12 cellular contexts compared by ENCODE assay signal in the genomic region with DNA sequence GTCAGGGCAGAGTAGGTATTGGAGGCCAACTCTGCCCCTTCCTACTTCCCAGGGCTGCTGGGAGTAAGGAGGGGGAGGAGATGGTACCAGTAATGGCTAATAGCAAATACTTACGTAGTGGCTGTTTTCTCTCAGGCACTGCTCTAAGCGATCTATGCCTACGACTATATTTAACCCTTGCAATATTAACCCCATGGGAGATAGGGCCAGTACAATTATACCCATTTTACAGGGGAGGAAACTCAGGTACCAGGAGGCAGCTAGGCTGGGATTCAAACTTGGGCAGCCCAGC. TPM values are rescaled to one million over a fixed set of nuclear protein-coding genes. Genes with fewer than 3 reads are reported as not detected.
A peak's percentile ranks its signal among the peaks of the same experiment; 100 is the strongest.
DNase-seq lines count a peak whose midpoint lies in the region; ATAC-seq and TF ChIP-seq lines count a peak whose summit lies in the region.
"Had no signal": no experiment of that assay in that cellular context is flagged by ENCODE, and none has a peak within 500 bp of the region (broad histone marks: within the 10 kb centered on the region; RNA-seq: fewer than 3 reads in every experiment).

No MANE protein-coding gene starts in this region.

- no peak for TF ChIP-seq CTCF in GM23338 (conservative IDR thresholded peaks at IDR 0.05; ENCODE audit: low read depth in 2 of 2)
- no peak for TF ChIP-seq CTCF in WTC11 (IDR thresholded peaks at IDR 0.05)
- TF ChIP-seq CTCF in sigmoid colon (IDR thresholded peaks at IDR 0.05): no peak

- no peaks in the 10 kb centered on the region for H3K9me3 Mint-ChIP-seq in activated CD4-positive, alpha-beta T cell treated with anti-CD3 and anti-CD28 coated beads for 36 hours (ENCODE audit: low read depth)
- H3K9me3 Mint-ChIP-seq in activated CD4-positive, alpha-beta T cell treated with anti-CD3 and anti-CD28 coated beads, Interleukin-2, amount 10 ng/mL, durations not matched to agents 24 days and 14 days: no peaks in the 10 kb centered on the region
- H3K9me3 Mint-ChIP-seq in GM23338 (no peaks in the 10 kb centered on the region), WTC11 (no peaks in the 10 kb centered on the region)
- H3K9me3 Mint-ChIP-seq: CD4-positive, CD25-positive, alpha-beta regulatory T cell had no signal

- TF ChIP-seq POLR2A in sigmoid colon (IDR thresholded peaks at IDR 0.05): no peak

- WGBS in sigmoid colon, 2 donors: 17 to 29% methylated on average over 3 of the region's 3 CpGs

- TF ChIP-seq EP300 in sigmoid colon (IDR thresholded peaks at IDR 0.05): no peak

- POLR2A ChIA-PET in activated CD4-positive, alpha-beta T cell treated with anti-CD3 and anti-CD28 coated beads for 36 hours (lab: Charles Lee): no interaction called here
- POLR2A ChIA-PET in WTC11 (lab: Charles Lee): interaction anchor here (0.8 kb wide), 1 partner anchor 157 kb away, joined by 3 read pairs; no protein-coding TSS in a partner anchor

- H3K36me3 ChIP-seq in GM23338 (ENCODE audit: insufficient read depth) (no peaks in the 10 kb centered on the region), sigmoid colon (no peaks in the 10 kb centered on the region)

- H3K27me3 ChIP-seq in GM23338 (ENCODE audit: insufficient read depth): no peaks in the 10 kb centered on the region
- no peaks in the 10 kb centered on the region for H3K27me3 ChIP-seq in sigmoid colon

- no peaks in the 10 kb centered on the region for H4K20me1 ChIP-seq in GM23338 (replicated peaks; ENCODE audit: insufficient read depth)

- H3K4me1 Mint-ChIP-seq in activated CD4-positive, alpha-beta T cell treated with anti-CD3 and anti-CD28 coated beads for 36 hours: no peaks in the 10 kb centered on the region
- H3K4me1 Mint-ChIP-seq in activated CD4-positive, alpha-beta T cell treated with anti-CD3 and anti-CD28 coated beads, Interleukin-2, amount 10 ng/mL, durations not matched to agents 24 days and 14 days: peaks cover 2% of the 10 kb centered on the region
- H3K4me1 Mint-ChIP-seq in GM23338 (peaks cover 14% of the 10 kb centered on the region), WTC11 (peaks cover 14% of the 10 kb centered on the region)

- H2AFZ ChIP-seq in GM23338: peak overlapping the region; percentile 81; the same call in 1 of the 2 replicates

- peaks cover 14% of the 10 kb centered on the region; the same call in 1 of the 2 replicates for H3F3A ChIP-seq in GM23338 (replicated peaks; ENCODE audit: low read depth)

- ATAC-seq in activated CD4-positive, alpha-beta T cell treated with anti-CD3 and anti-CD28 coated beads for 36 hours: peak; percentile 14
- no peak for ATAC-seq in GM23338
- no peak for ATAC-seq in WTC11

- H3K4me3 ChIP-seq in GM23338 (no peak overlapping the region), sigmoid colon (no peak overlapping the region)

- no peaks in the 10 kb centered on the region for H3K27me3 Mint-ChIP-seq in activated CD4-positive, alpha-beta T cell treated with anti-CD3 and anti-CD28 coated beads for 36 hours
- no peaks in the 10 kb centered on the region for H3K27me3 Mint-ChIP-seq in activated CD4-positive, alpha-beta T cell treated with anti-CD3 and anti-CD28 coated beads, Interleukin-2, amount 10 ng/mL, durations not matched to agents 24 days and 14 days
- H3K27me3 Mint-ChIP-seq in GM23338 (ENCODE audit: insufficient read depth, low read depth, poor library complexity): peaks cover 15% of the 10 kb centered on the region
- H3K27me3 Mint-ChIP-seq in WTC11 (ENCODE audit: low read depth): no peaks in the 10 kb centered on the region
- H3K27me3 Mint-ChIP-seq: B cell; CD4-positive, CD25-positive, alpha-beta regulatory T cell had no signal

- H3K4me3 Mint-ChIP-seq in activated CD4-positive, alpha-beta T cell treated with anti-CD3 and anti-CD28 coated beads for 36 hours: no peak overlapping the region
- no peak overlapping the region for H3K4me3 Mint-ChIP-seq in activated CD4-positive, alpha-beta T cell treated with anti-CD3 and anti-CD28 coated beads, Interleukin-2, amount 10 ng/mL, durations not matched to agents 24 days and 14 days
- no peak overlapping the region for H3K4me3 Mint-ChIP-seq in GM23338
- no peak overlapping the region for H3K4me3 Mint-ChIP-seq in WTC11
- H3K4me3 Mint-ChIP-seq: B cell; CD4-positive, CD25-positive, alpha-beta regulatory T cell had no signal

- DNase-seq in activated CD4-positive, alpha-beta T cell treated with anti-CD3 and anti-CD28 coated beads for 36 hours: no peak
- no peak for DNase-seq in activated CD4-positive, alpha-beta T cell treated with anti-CD3 and anti-CD28 coated beads, Interleukin-2, amount 10 ng/mL, durations not matched to agents 24 days and 14 days
- DNase-seq in GM23338 (ENCODE audit: low spot score) (no peak), WTC11 (ENCODE audit: low spot score) (no peak), sigmoid colon (peak; percentile 44), ecto neural progenitor cell (ENCODE audit: low spot score) (no peak), COLO668 (lab: John Stamatoyannopoulos, UW; ENCODE audit: unreplicated experiment) (no peak), H4 (ENCODE audit: low spot score) (no peak)
- DNase-seq: NCI-H2029 treated with DMSO at 0.1 percent for 48 hours, NCI-H748 treated with DMSO at 0.1 percent for 48 hours had no signal

- no peaks in the 10 kb centered on the region for H3K9me3 ChIP-seq in sigmoid colon

- H3K79me2 ChIP-seq in GM23338 (replicated peaks; ENCODE audit: insufficient read depth): no peaks in the 10 kb centered on the region

- no peak overlapping the region for H3K27ac Mint-ChIP-seq in activated CD4-positive, alpha-beta T cell treated with anti-CD3 and anti-CD28 coated beads for 36 hours
- H3K27ac Mint-ChIP-seq in activated CD4-positive, alpha-beta T cell treated with anti-CD3 and anti-CD28 coated beads, Interleukin-2, amount 10 ng/mL, durations not matched to agents 24 days and 14 days: no peak overlapping the region
- no peak overlapping the region for H3K27ac Mint-ChIP-seq in GM23338
- H3K27ac Mint-ChIP-seq in WTC11: peak overlapping the region; percentile 41; the same call in 1 of the 2 replicates
- H3K27ac Mint-ChIP-seq: B cell; CD4-positive, CD25-positive, alpha-beta regulatory T cell had no signal

- no peaks in the 10 kb centered on the region for H3K9me2 ChIP-seq in GM23338 (ENCODE audit: insufficient read depth)

- intact Hi-C loops in activated CD4-positive, alpha-beta T cell treated with anti-CD3 and anti-CD28 coated beads for 36 hours (cut with DNase I, micrococcal nuclease): loop anchor here (2.0 to 5.0 kb wide), 2 partner anchors 319 to 321 kb away; no protein-coding TSS in a partner anchor
- intact Hi-C loops in activated CD4-positive, alpha-beta T cell treated with anti-CD3 and anti-CD28 coated beads, Interleukin-2, amount 10 ng/mL, durations not matched to agents 24 days and 14 days (cut with micrococcal nuclease): loop anchor here (5.0 kb wide), 1 partner anchor 316 kb away; no protein-coding TSS in a partner anchor
- intact Hi-C loops in sigmoid colon (cut with DNase I): loop anchor here (2.0 to 5.0 kb wide), 3 partner anchors 319 to 671 kb away; no protein-coding TSS in a partner anchor

- H3K27ac ChIP-seq in GM23338 (ENCODE audit: low read depth) (peak overlapping the region; percentile 59; the same call in 1 of the 2 replicates), sigmoid colon (no peak overlapping the region)

- peaks cover 5% of the 10 kb centered on the region for H3K4me1 ChIP-seq in GM23338 (ENCODE audit: insufficient read depth)
- peaks cover 0 to 3% (median 0%) of the 10 kb centered on the region in 4 donors for H3K4me1 ChIP-seq in sigmoid colon

- no peak overlapping the region for H3K4me2 ChIP-seq in GM23338

- CTCF ChIA-PET in activated CD4-positive, alpha-beta T cell treated with anti-CD3 and anti-CD28 coated beads for 36 hours (lab: Charles Lee): interaction anchor here (0.5 to 4.3 kb wide), 32 partner anchors 9 to 553 kb away, joined by 3 to 23 read pairs (median 4); no protein-coding TSS in a partner anchor
- CTCF ChIA-PET in WTC11 (lab: Charles Lee): interaction anchor here (0.5 to 14.9 kb wide), 61 partner anchors 10 to 442 kb away, joined by 3 to 234 read pairs (median 5); a partner anchor contains a TSS

- no peaks in the 10 kb centered on the region for H3K36me3 Mint-ChIP-seq in activated CD4-positive, alpha-beta T cell treated with anti-CD3 and anti-CD28 coated beads for 36 hours (ENCODE audit: low read depth)
- H3K36me3 Mint-ChIP-seq in activated CD4-positive, alpha-beta T cell treated with anti-CD3 and anti-CD28 coated beads, Interleukin-2, amount 10 ng/mL, durations not matched to agents 24 days and 14 days (ENCODE audit: low read depth): no peaks in the 10 kb centered on the region
- no peaks in the 10 kb centered on the region for H3K36me3 Mint-ChIP-seq in GM23338 (ENCODE audit: low read depth)
- no peaks in the 10 kb centered on the region for H3K36me3 Mint-ChIP-seq in WTC11
- H3K36me3 Mint-ChIP-seq: CD4-positive, CD25-positive, alpha-beta regulatory T cell had no signal

TF ChIP-seq in GM23338, 12 proteins besides CTCF, POLR2A, EP300 and RAD21 (continues in another document):
- TF ChIP-seq POLR2AphosphoS5 (IDR thresholded peaks at IDR 0.05; ENCODE audit: low read depth): no peak

TF ChIP-seq in WTC11, 78 proteins besides CTCF, POLR2A, EP300 and RAD21:
- TF ChIP-seq, protein P1, sequence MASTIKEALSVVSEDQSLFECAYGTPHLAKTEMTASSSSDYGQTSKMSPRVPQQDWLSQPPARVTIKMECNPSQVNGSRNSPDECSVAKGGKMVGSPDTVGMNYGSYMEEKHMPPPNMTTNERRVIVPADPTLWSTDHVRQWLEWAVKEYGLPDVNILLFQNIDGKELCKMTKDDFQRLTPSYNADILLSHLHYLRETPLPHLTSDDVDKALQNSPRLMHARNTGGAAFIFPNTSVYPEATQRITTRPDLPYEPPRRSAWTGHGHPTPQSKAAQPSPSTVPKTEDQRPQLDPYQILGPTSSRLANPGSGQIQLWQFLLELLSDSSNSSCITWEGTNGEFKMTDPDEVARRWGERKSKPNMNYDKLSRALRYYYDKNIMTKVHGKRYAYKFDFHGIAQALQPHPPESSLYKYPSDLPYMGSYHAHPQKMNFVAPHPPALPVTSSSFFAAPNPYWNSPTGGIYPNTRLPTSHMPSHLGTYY (CRISPR knock-in tag; IDR thresholded peaks at IDR 0.05): no peak

RNA-seq across cellular contexts. Expression of a gene that starts 50.6 kb away (rescaled TPM):
- 10 to 100 TPM; 56.0 to 69.8 TPM for total RNA-seq in activated CD4-positive, alpha-beta T cell treated with anti-CD3 and anti-CD28 coated beads for 36 hours
- 63.8 and 65.6 TPM in 2 replicates for total RNA-seq in activated CD4-positive, alpha-beta T cell treated with anti-CD3 and anti-CD28 coated beads, Interleukin-2, amount 10 ng/mL, durations not matched to agents 24 days and 14 days
- 98.2 and 120 TPM in 2 replicates for total RNA-seq in GM23338 (2014; rRNA removed; shearing (Covaris generic))
- polyA plus RNA-seq in GM23338 (2016; fragmentation: Nextera tagmentation; extraction: Ambion mirVana): 103 and 108 TPM in 2 replicates
- total RNA-seq in WTC11 (2021): 77.2 to 83.4 TPM (median 79.0 TPM) in 3 replicates
- 1 to 10 TPM in 2 of 4 donors, under 1 TPM in 2; 0.36 to 2.2 (median 1.2) TPM for total RNA-seq in sigmoid colon
- 10 to 100 TPM in 1 of 3 donors, 1 to 10 TPM in 2; 5.4 to 19.3 (median 8.1) TPM for polyA plus RNA-seq in sigmoid colon
- 19.9 and 21.8 TPM in 2 replicates for total RNA-seq in H4 (2014; rRNA removed; shearing (Covaris generic))
